ENCODE assay signal across 33 cellular contexts in genomic region chr2:85961754-85962153, GRCh38.
"Had no signal": no experiment of that assay in that cellular context is flagged by ENCODE, and none has a peak within 500 bp of the region (broad histone marks: within the 10 kb centered on the region; RNA-seq: fewer than 3 reads in every experiment).

No MANE protein-coding gene starts in this region.

- DNase-seq: activated B cell treated with CpG ODN at 0.5 μM for 24 hours; activated CD4-positive, alpha-beta T cell treated with anti-CD3 and anti-CD28 coated beads for 48 hours; activated CD4-positive, alpha-beta T cell treated with anti-CD3 and anti-CD28 coated beads, Interleukin-2, amount 50 U/mL, for 1 hour; activated CD4-positive, alpha-beta T cell treated with anti-CD3 and anti-CD28 coated beads, Interleukin-2, amount 50 U/mL, for 48 hours; activated CD8-positive, alpha-beta memory T cell treated with anti-CD3 and anti-CD28 coated beads for 24 hours; activated effector memory CD4-positive, alpha-beta T cell treated with Interleukin-2 at 50 U/mL for 16 hours; activated gamma-delta T cell treated with Interleukin-2 at 50 U/mL for 16 hours; activated naive CD4-positive, alpha-beta T cell treated with anti-CD3 and anti-CD28 coated beads, Interleukin-2, amount 50 U/mL, for 16 hours; activated naive CD4-positive, alpha-beta T cell treated with Interleukin-2 at 50 U/mL for 16 hours; activated T-cell treated with anti-CD3 and anti-CD28 coated beads, Interleukin-2, amount 50 U/mL, for 4 hours; amniotic stem cell; anterior cingulate cortex; caudate nucleus; cortex of kidney; dermis blood vessel endothelial cell; effector CD4-positive, alpha-beta T cell; effector memory CD8-positive, alpha-beta T cell; erythroblast; foreskin keratinocyte; gastrocnemius medialis; glutamatergic neuron; T-helper 1 cell; T-helper 17 cell; T1000; WERI-Rb-1 had no signal

- H3K27ac Mint-ChIP-seq: activated B cell treated with CpG ODN at 0.5 μM for 24 hours; activated CD8-positive, alpha-beta T cell treated with anti-CD3 and anti-CD28 coated beads for 36 hours; activated naive CD8-positive, alpha-beta T cell; activated T-helper 17 cell treated with anti-CD3 and anti-CD28 coated beads, Interleukin-2, amount 50 U/mL, for 72 hours; T-helper 17 cell; T-helper 2 cell treated with Interferon-gamma antibody and Interleukin-4, amounts not matched to agents 5 μg/mL and 100 μg/mL, for 36 hours had no signal

- H3K4me3 ChIP-seq: esophagus muscularis mucosa, gastrocnemius medialis had no signal

- ATAC-seq: activated CD4-positive, CD25-positive, alpha-beta regulatory T cell treated with anti-CD3 and anti-CD28 coated beads, Interleukin-2, amount 50 U/mL, for 24 hours; activated CD8-positive, alpha-beta T cell treated with anti-CD3 and anti-CD28 coated beads for 36 hours; activated T-cell treated with anti-CD3 and anti-CD28 coated beads, Interleukin-2, amount 50 U/mL, for 4 hours; activated T-helper 17 cell treated with anti-CD3 and anti-CD28 coated beads, Interleukin-2, amount 50 U/mL, for 72 hours; effector memory CD8-positive, alpha-beta T cell; foreskin keratinocyte; gastrocnemius medialis; T-helper 17 cell had no signal

- H3K27ac ChIP-seq: esophagus muscularis mucosa, foreskin keratinocyte, gastrocnemius medialis, WERI-Rb-1 had no signal

- H3K4me3 Mint-ChIP-seq: activated B cell treated with CpG ODN at 0.5 μM for 24 hours; activated CD8-positive, alpha-beta T cell treated with anti-CD3 and anti-CD28 coated beads for 36 hours; activated naive CD8-positive, alpha-beta T cell; activated T-cell treated with anti-CD3 and anti-CD28 coated beads, Interleukin-2, amount 50 U/mL, for 4 hours; effector memory CD8-positive, alpha-beta T cell; T-helper 17 cell; T-helper 2 cell treated with Interferon-gamma antibody and Interleukin-4, amounts not matched to agents 5 μg/mL and 100 μg/mL, for 36 hours had no signal

- H3K36me3 ChIP-seq: esophagus muscularis mucosa, gastrocnemius medialis, WERI-Rb-1 had no signal

- FAIRE-seq: astrocyte, colon had no signal

- H3K9me3 Mint-ChIP-seq: activated B cell treated with CpG ODN at 0.5 μM for 24 hours; effector memory CD8-positive, alpha-beta T cell had no signal

- H3K36me3 Mint-ChIP-seq: activated naive CD8-positive, alpha-beta T cell had no signal

- H3K4me1 ChIP-seq: esophagus muscularis mucosa had no signal

- H3K9me3 ChIP-seq: esophagus muscularis mucosa, gastrocnemius medialis had no signal

- H3K27me3 ChIP-seq: esophagus muscularis mucosa, foreskin keratinocyte, gastrocnemius medialis had no signal

- H3K27me3 Mint-ChIP-seq: activated B cell treated with CpG ODN at 0.5 μM for 24 hours; activated CD8-positive, alpha-beta T cell treated with anti-CD3 and anti-CD28 coated beads for 36 hours; activated naive CD8-positive, alpha-beta T cell; effector memory CD8-positive, alpha-beta T cell; T-helper 17 cell had no signal
